ENCODE assay signal across 18 cellular contexts in genomic region chr11:92413757-92414513, GRCh38.
DNase-seq lines count a peak whose midpoint lies in the region; ATAC-seq lines count a peak whose summit lies in the region.
"Had no signal": no experiment of that assay in that cellular context is flagged by ENCODE, and none has a peak within 500 bp of the region (broad histone marks: within the 10 kb centered on the region; RNA-seq: fewer than 3 reads in every experiment).

No MANE protein-coding gene starts in this region.

- peak; percentile 91 for ATAC-seq in GM18502 (IDR thresholded peaks at IDR 0.05; ENCODE audit: poor library complexity, unreplicated experiment)
- peak; percentile 83 for ATAC-seq in GM19455 (IDR thresholded peaks at IDR 0.05; ENCODE audit: unreplicated experiment)
- ATAC-seq in HG02885 (IDR thresholded peaks at IDR 0.05; ENCODE audit: poor library complexity, unreplicated experiment), result peak; percentile 92
- ATAC-seq in naive thymus-derived CD4-positive, alpha-beta T cell, result no peak
- no peak for ATAC-seq in right cardiac atrium
- ATAC-seq: activated CD8-positive, alpha-beta memory T cell treated with anti-CD3 and anti-CD28 coated beads, Interleukin-2, amount 10 ng/mL, durations not matched to agents 7 days and 5 days; esophagus mucosa had no signal

- intact Hi-C loops in naive thymus-derived CD4-positive, alpha-beta T cell (cut with micrococcal nuclease), result no loop called here
- intact Hi-C loops in activated T-helper 2 cell treated with anti-CD3 and anti-CD28 coated beads, Interferon-gamma antibody, Interleukin-2, Interleukin-4, amounts not matched to agents 10 μg/mL and 5 μg/mL and 100 μg/mL, durations not matched to agents 14 hours and 24 hours and 36 hours (cut with micrococcal nuclease), result no loop called here
- intact Hi-C loops in CD4-positive, alpha-beta memory T cell (cut with micrococcal nuclease), result no loop called here
- intact Hi-C loops in right cardiac atrium (cut with DNase I), result no loop called here

- DNase-seq in MV-4-11 (lab: John Stamatoyannopoulos, UW), result peak; percentile 8
- no peak for DNase-seq in naive thymus-derived CD4-positive, alpha-beta T cell
- DNase-seq in activated T-helper 2 cell treated with anti-CD3 and anti-CD28 coated beads, Interferon-gamma antibody, Interleukin-2, Interleukin-4, amounts not matched to agents 10 μg/mL and 5 μg/mL and 100 μg/mL, durations not matched to agents 14 hours and 24 hours and 36 hours (ENCODE audit: low spot score), result no peak
- no peak for DNase-seq in CD4-positive, alpha-beta memory T cell
- no peak for DNase-seq in right cardiac atrium
- DNase-seq: activated CD8-positive, alpha-beta memory T cell treated with anti-CD3 and anti-CD28 coated beads, Interleukin-2, amount 10 ng/mL, durations not matched to agents 7 days and 5 days; activated naive CD8-positive, alpha-beta T cell treated with anti-CD3 and anti-CD28 coated beads for 36 hours; cerebellar nuclear complex; HCEC 1CT; hippocampal formation; NCI-H1417 treated with DMSO at 0.1 percent for 48 hours; SJCRH30; stimulated activated CD4-positive, alpha-beta T cell treated with anti-CD3 and anti-CD28 coated beads, Interleukin-2, amount 100 ng/mL, for 24 hours had no signal

- H3K9me3 ChIP-seq in naive thymus-derived CD4-positive, alpha-beta T cell (ENCODE audit: control insufficient read depth in 2 of 3, low read length in 3 of 3), result no peaks in the 10 kb centered on the region
- H3K9me3 ChIP-seq in CD4-positive, alpha-beta memory T cell (ENCODE audit: control insufficient read depth in 1 of 2, low read length in 2 of 2), result no peaks in the 10 kb centered on the region
- no peaks in the 10 kb centered on the region for H3K9me3 ChIP-seq in right cardiac atrium (ENCODE audit: control insufficient read depth, low read length)
- H3K9me3 ChIP-seq: SJCRH30 had no signal

- no peaks in the 10 kb centered on the region for H3K27me3 ChIP-seq in naive thymus-derived CD4-positive, alpha-beta T cell (ENCODE audit: control insufficient read depth in 2 of 2, insufficient read depth in 2 of 2, low read length in 2 of 2)
- no peaks in the 10 kb centered on the region for H3K27me3 ChIP-seq in CD4-positive, alpha-beta memory T cell (ENCODE audit: insufficient read depth, low read length)
- no peaks in the 10 kb centered on the region for H3K27me3 ChIP-seq in right cardiac atrium (ENCODE audit: control insufficient read depth, insufficient read depth)
- H3K27me3 ChIP-seq: SJCRH30 had no signal

- CTCF ChIA-PET in naive thymus-derived CD4-positive, alpha-beta T cell (lab: Charles Lee), result no interaction called here
- CTCF ChIA-PET in CD4-positive, alpha-beta memory T cell (lab: Charles Lee; ENCODE audit: partially characterized antibody), result no interaction called here

- peaks cover 0 to 12% (median 1%) of the 10 kb centered on the region in 11 donors for H3K9me3 Mint-ChIP-seq in naive thymus-derived CD4-positive, alpha-beta T cell
- no peaks in the 10 kb centered on the region for H3K9me3 Mint-ChIP-seq in activated T-helper 2 cell treated with anti-CD3 and anti-CD28 coated beads, Interferon-gamma antibody, Interleukin-2, Interleukin-4, amounts not matched to agents 10 μg/mL and 5 μg/mL and 100 μg/mL, durations not matched to agents 14 hours and 24 hours and 36 hours
- H3K9me3 Mint-ChIP-seq in CD4-positive, alpha-beta memory T cell, result peaks cover 0 to 4% (median 0%) of the 10 kb centered on the region in 8 donors
- H3K9me3 Mint-ChIP-seq: activated naive CD8-positive, alpha-beta T cell treated with anti-CD3 and anti-CD28 coated beads for 36 hours had no signal

- no peaks in the 10 kb centered on the region for H3K27me3 Mint-ChIP-seq in naive thymus-derived CD4-positive, alpha-beta T cell
- no peaks in the 10 kb centered on the region for H3K27me3 Mint-ChIP-seq in activated T-helper 2 cell treated with anti-CD3 and anti-CD28 coated beads, Interferon-gamma antibody, Interleukin-2, Interleukin-4, amounts not matched to agents 10 μg/mL and 5 μg/mL and 100 μg/mL, durations not matched to agents 14 hours and 24 hours and 36 hours (ENCODE audit: low read depth)
- H3K27me3 Mint-ChIP-seq in CD4-positive, alpha-beta memory T cell, result no peaks in the 10 kb centered on the region
- H3K27me3 Mint-ChIP-seq: activated CD8-positive, alpha-beta memory T cell treated with anti-CD3 and anti-CD28 coated beads, Interleukin-2, amount 10 ng/mL, durations not matched to agents 7 days and 5 days had no signal

- no peaks in the 10 kb centered on the region for H3K36me3 ChIP-seq in naive thymus-derived CD4-positive, alpha-beta T cell (ENCODE audit: control insufficient read depth in 2 of 3, insufficient read depth in 3 of 3, low read length in 3 of 3)
- no peaks in the 10 kb centered on the region for H3K36me3 ChIP-seq in CD4-positive, alpha-beta memory T cell (ENCODE audit: insufficient read depth, low read length)
- H3K36me3 ChIP-seq: SJCRH30 had no signal

- POLR2A ChIA-PET in naive thymus-derived CD4-positive, alpha-beta T cell (lab: Charles Lee), result no interaction called here
- POLR2A ChIA-PET in CD4-positive, alpha-beta memory T cell (lab: Charles Lee; ENCODE audit: partially characterized antibody), result no interaction called here

- no peak overlapping the region for H3K27ac ChIP-seq in naive thymus-derived CD4-positive, alpha-beta T cell (ENCODE audit: low read depth, low read length)
- H3K27ac ChIP-seq in CD4-positive, alpha-beta memory T cell (ENCODE audit: low read depth, low read length), result no peak overlapping the region
- no peak overlapping the region for H3K27ac ChIP-seq in right cardiac atrium (ENCODE audit: low read length)
- H3K27ac ChIP-seq: parathyroid adenoma, SJCRH30 had no signal

- H3K4me3 ChIP-seq in naive thymus-derived CD4-positive, alpha-beta T cell (ENCODE audit: low read length), result no peak overlapping the region
- no peak overlapping the region for H3K4me3 ChIP-seq in CD4-positive, alpha-beta memory T cell (ENCODE audit: low read length in 2 of 2)
- no peak overlapping the region for H3K4me3 ChIP-seq in right cardiac atrium (ENCODE audit: low read length)
- H3K4me3 ChIP-seq: SJCRH30 had no signal

- no peaks in the 10 kb centered on the region for H3K4me1 Mint-ChIP-seq in naive thymus-derived CD4-positive, alpha-beta T cell
- no peaks in the 10 kb centered on the region for H3K4me1 Mint-ChIP-seq in activated T-helper 2 cell treated with anti-CD3 and anti-CD28 coated beads, Interferon-gamma antibody, Interleukin-2, Interleukin-4, amounts not matched to agents 10 μg/mL and 5 μg/mL and 100 μg/mL, durations not matched to agents 14 hours and 24 hours and 36 hours (ENCODE audit: low read depth)
- H3K4me1 Mint-ChIP-seq in CD4-positive, alpha-beta memory T cell, result no peaks in the 10 kb centered on the region
- H3K4me1 Mint-ChIP-seq: activated CD8-positive, alpha-beta memory T cell treated with anti-CD3 and anti-CD28 coated beads, Interleukin-2, amount 10 ng/mL, durations not matched to agents 7 days and 5 days; activated naive CD8-positive, alpha-beta T cell treated with anti-CD3 and anti-CD28 coated beads for 36 hours had no signal

- no peak overlapping the region for H3K27ac Mint-ChIP-seq in naive thymus-derived CD4-positive, alpha-beta T cell
- H3K27ac Mint-ChIP-seq in activated T-helper 2 cell treated with anti-CD3 and anti-CD28 coated beads, Interferon-gamma antibody, Interleukin-2, Interleukin-4, amounts not matched to agents 10 μg/mL and 5 μg/mL and 100 μg/mL, durations not matched to agents 14 hours and 24 hours and 36 hours, result no peak overlapping the region
- no peak overlapping the region for H3K27ac Mint-ChIP-seq in CD4-positive, alpha-beta memory T cell
- H3K27ac Mint-ChIP-seq: activated CD8-positive, alpha-beta memory T cell treated with anti-CD3 and anti-CD28 coated beads, Interleukin-2, amount 10 ng/mL, durations not matched to agents 7 days and 5 days; activated naive CD8-positive, alpha-beta T cell treated with anti-CD3 and anti-CD28 coated beads for 36 hours had no signal

- no peaks in the 10 kb centered on the region for H3K4me1 ChIP-seq in naive thymus-derived CD4-positive, alpha-beta T cell (ENCODE audit: control insufficient read depth in 2 of 2, insufficient read depth in 2 of 2, low read length in 2 of 2)
- H3K4me1 ChIP-seq in CD4-positive, alpha-beta memory T cell (ENCODE audit: insufficient read depth, low read length), result no peaks in the 10 kb centered on the region
- H3K4me1 ChIP-seq in right cardiac atrium (ENCODE audit: control insufficient read depth, insufficient read depth, low read length), result no peaks in the 10 kb centered on the region
- H3K4me1 ChIP-seq: parathyroid adenoma, SJCRH30 had no signal

- no peak overlapping the region for H3K4me3 Mint-ChIP-seq in naive thymus-derived CD4-positive, alpha-beta T cell
- no peak overlapping the region for H3K4me3 Mint-ChIP-seq in activated T-helper 2 cell treated with anti-CD3 and anti-CD28 coated beads, Interferon-gamma antibody, Interleukin-2, Interleukin-4, amounts not matched to agents 10 μg/mL and 5 μg/mL and 100 μg/mL, durations not matched to agents 14 hours and 24 hours and 36 hours (ENCODE audit: low read depth)
- no peak overlapping the region for H3K4me3 Mint-ChIP-seq in CD4-positive, alpha-beta memory T cell
- H3K4me3 Mint-ChIP-seq: activated CD8-positive, alpha-beta memory T cell treated with anti-CD3 and anti-CD28 coated beads, Interleukin-2, amount 10 ng/mL, durations not matched to agents 7 days and 5 days; activated naive CD8-positive, alpha-beta T cell treated with anti-CD3 and anti-CD28 coated beads for 36 hours had no signal

- H3K36me3 Mint-ChIP-seq in naive thymus-derived CD4-positive, alpha-beta T cell, result no peaks in the 10 kb centered on the region
- no peaks in the 10 kb centered on the region for H3K36me3 Mint-ChIP-seq in activated T-helper 2 cell treated with anti-CD3 and anti-CD28 coated beads, Interferon-gamma antibody, Interleukin-2, Interleukin-4, amounts not matched to agents 10 μg/mL and 5 μg/mL and 100 μg/mL, durations not matched to agents 14 hours and 24 hours and 36 hours (ENCODE audit: low read depth)
- H3K36me3 Mint-ChIP-seq in CD4-positive, alpha-beta memory T cell, result no peaks in the 10 kb centered on the region
- H3K36me3 Mint-ChIP-seq: activated CD8-positive, alpha-beta memory T cell treated with anti-CD3 and anti-CD28 coated beads, Interleukin-2, amount 10 ng/mL, durations not matched to agents 7 days and 5 days; activated naive CD8-positive, alpha-beta T cell treated with anti-CD3 and anti-CD28 coated beads for 36 hours had no signal

- WGBS in right cardiac atrium, result 86% methylated on average over 7 of the region's 7 CpGs

Comparison
In these comparisons a context has a peak if more than half of its experiments do, and no peak if none do; other contexts are left out.
1. ATAC-seq: peak in GM18502 (single experiment), GM19455 (single experiment) and HG02885 (single experiment); none in naive thymus-derived CD4-positive, alpha-beta T cell (single experiment) and right cardiac atrium (0 of 2).